In the genomic region with DNA sequence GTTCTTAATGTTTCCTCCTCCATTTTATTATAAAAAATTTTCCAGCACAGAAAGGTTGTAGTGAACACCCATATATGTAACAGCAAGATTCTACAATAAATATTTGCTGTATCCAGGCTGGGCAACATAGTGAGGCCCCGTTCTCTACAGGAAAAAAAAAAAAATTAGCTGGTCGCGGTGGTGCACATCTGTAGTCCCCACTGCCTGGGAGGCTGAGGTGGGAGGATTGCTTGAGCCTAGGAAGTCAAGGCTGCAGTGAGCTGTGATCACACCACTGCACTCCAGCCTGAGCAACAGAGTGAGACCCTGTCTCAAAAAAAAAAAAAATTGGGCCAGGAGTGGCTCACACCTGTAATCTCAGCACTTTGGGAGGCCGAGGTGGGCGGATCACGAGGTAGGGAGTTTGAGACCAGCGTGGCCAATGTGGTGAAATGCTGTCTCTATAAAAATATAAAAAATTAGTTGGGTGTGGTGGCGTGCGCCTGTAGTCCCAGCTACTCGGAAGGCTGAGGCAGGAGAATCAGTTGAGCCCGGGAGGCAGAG, we compare ENCODE assay signal across 8 cellular contexts. TPM values are rescaled to one million over a fixed set of nuclear protein-coding genes. Genes with fewer than 3 reads are reported as not detected.
DNase-seq lines count a peak whose midpoint lies in the region; ATAC-seq and TF ChIP-seq lines count a peak whose summit lies in the region.
"Not testable (repeated sequence)": the region's sequence is repeated elsewhere in the genome, so short reads cannot be mapped to it uniquely, and the experiment has no call there.

No MANE protein-coding gene starts in this region.

- H3K9me3 ChIP-seq in HAP-1; SK-N-MC (ENCODE audit: low read depth, low read length); cardiac muscle cell (ENCODE audit: low read depth): not testable (repeated sequence)

- intact Hi-C loops in activated T-helper 2 cell treated with anti-CD3 and anti-CD28 coated beads, Interferon-gamma antibody, Interleukin-2, Interleukin-4, amounts not matched to agents 10 μg/mL and 5 μg/mL and 100 μg/mL, durations not matched to agents 14 hours and 24 hours and 36 hours (cut with micrococcal nuclease): loop anchor here (5.0 kb wide), 1 partner anchor 257 kb away; no protein-coding TSS in a partner anchor

- not testable (repeated sequence) for H3K27me3 Mint-ChIP-seq in activated T-helper 2 cell treated with anti-CD3 and anti-CD28 coated beads, Interferon-gamma antibody, Interleukin-2, Interleukin-4, amounts not matched to agents 10 μg/mL and 5 μg/mL and 100 μg/mL, durations not matched to agents 14 hours and 24 hours and 36 hours (ENCODE audit: low read depth); naive thymus-derived CD8-positive, alpha-beta T cell

- H3K9ac ChIP-seq in SK-N-MC (ENCODE audit: insufficient read length): peak overlapping the region; percentile 100

- H3K4me3 ChIP-seq in AG04449 (ENCODE audit: low read depth, low read length) (peak overlapping the region; percentile 98), HAP-1 (peak overlapping the region; percentile 79), SK-N-MC (peak overlapping the region; percentile 100), choroid plexus epithelial cell (ENCODE audit: low read depth, low read length) (peak overlapping the region; percentile 16), cardiac muscle cell (peak overlapping the region; percentile 88), skin epidermis (peak overlapping the region in 4 of 7 experiments; percentile 10 to 75 (median 68))

- peaks cover 25% of the 10 kb centered on the region for H3K4me1 Mint-ChIP-seq in activated T-helper 2 cell treated with anti-CD3 and anti-CD28 coated beads, Interferon-gamma antibody, Interleukin-2, Interleukin-4, amounts not matched to agents 10 μg/mL and 5 μg/mL and 100 μg/mL, durations not matched to agents 14 hours and 24 hours and 36 hours (ENCODE audit: low read depth)
- peaks cover 16 to 61% (median 55%) of the 10 kb centered on the region in 4 donors for H3K4me1 Mint-ChIP-seq in naive thymus-derived CD8-positive, alpha-beta T cell

- H3K4me1 ChIP-seq in HAP-1: not testable (repeated sequence)
- peaks cover 23% of the 10 kb centered on the region for H3K4me1 ChIP-seq in cardiac muscle cell (ENCODE audit: low read depth)

- H3K27me3 ChIP-seq in HAP-1 (ENCODE audit: low read depth); cardiac muscle cell: not testable (repeated sequence)

- POLR2A ChIA-PET in AG04449 (lab: Yijun Ruan, JAX): not testable (repeated sequence)
- POLR2A ChIA-PET in naive thymus-derived CD8-positive, alpha-beta T cell (lab: Charles Lee): interaction anchor here (0.7 to 1.0 kb wide), 3 partner anchors 10 to 704 kb away, joined by 3 read pairs; no protein-coding TSS in a partner anchor

- not testable (repeated sequence) for H3K27ac Mint-ChIP-seq in activated T-helper 2 cell treated with anti-CD3 and anti-CD28 coated beads, Interferon-gamma antibody, Interleukin-2, Interleukin-4, amounts not matched to agents 10 μg/mL and 5 μg/mL and 100 μg/mL, durations not matched to agents 14 hours and 24 hours and 36 hours
- H3K27ac Mint-ChIP-seq in naive thymus-derived CD8-positive, alpha-beta T cell: peak overlapping the region in 8 of 10 donors; percentile 25 to 99 (median 62)

- not testable (repeated sequence) for ATAC-seq in naive thymus-derived CD8-positive, alpha-beta T cell

- H3K4me3 Mint-ChIP-seq in activated T-helper 2 cell treated with anti-CD3 and anti-CD28 coated beads, Interferon-gamma antibody, Interleukin-2, Interleukin-4, amounts not matched to agents 10 μg/mL and 5 μg/mL and 100 μg/mL, durations not matched to agents 14 hours and 24 hours and 36 hours (ENCODE audit: low read depth): peak overlapping the region; percentile 96
- peak overlapping the region; percentile 88 to 99 (median 96) for H3K4me3 Mint-ChIP-seq in naive thymus-derived CD8-positive, alpha-beta T cell

- H3K9me3 Mint-ChIP-seq in activated T-helper 2 cell treated with anti-CD3 and anti-CD28 coated beads, Interferon-gamma antibody, Interleukin-2, Interleukin-4, amounts not matched to agents 10 μg/mL and 5 μg/mL and 100 μg/mL, durations not matched to agents 14 hours and 24 hours and 36 hours; naive thymus-derived CD8-positive, alpha-beta T cell: not testable (repeated sequence)

- not testable (repeated sequence) for DNase-seq in AG04449 (ENCODE audit: low read depth, low spot score); HAP-1 (ENCODE audit: low spot score in 2 of 2); SK-N-MC (ENCODE audit: low read depth, low spot score); activated T-helper 2 cell treated with anti-CD3 and anti-CD28 coated beads, Interferon-gamma antibody, Interleukin-2, Interleukin-4, amounts not matched to agents 10 μg/mL and 5 μg/mL and 100 μg/mL, durations not matched to agents 14 hours and 24 hours and 36 hours (ENCODE audit: low spot score); choroid plexus epithelial cell (ENCODE audit: low read depth); cardiac muscle cell (ENCODE audit: low read depth in 1 of 2, low spot score in 1 of 2); naive thymus-derived CD8-positive, alpha-beta T cell

- CTCF ChIA-PET in AG04449 (lab: Yijun Ruan, JAX): not testable (repeated sequence)

- H3K36me3 Mint-ChIP-seq in activated T-helper 2 cell treated with anti-CD3 and anti-CD28 coated beads, Interferon-gamma antibody, Interleukin-2, Interleukin-4, amounts not matched to agents 10 μg/mL and 5 μg/mL and 100 μg/mL, durations not matched to agents 14 hours and 24 hours and 36 hours (ENCODE audit: low read depth): peaks cover 55% of the 10 kb centered on the region
- peaks cover 0 to 41% (median 0%) of the 10 kb centered on the region in 3 donors for H3K36me3 Mint-ChIP-seq in naive thymus-derived CD8-positive, alpha-beta T cell

- H3K36me3 ChIP-seq in HAP-1 (replicated peaks) (peaks cover 13% of the 10 kb centered on the region), SK-N-MC (ENCODE audit: insufficient read depth, low read length) (peaks cover 29% of the 10 kb centered on the region)
- H3K36me3 ChIP-seq in cardiac muscle cell: not testable (repeated sequence)

- in situ Hi-C loops in HAP-1 (cut with MboI; ENCODE audit: low sequenced_read_pairs): not testable (repeated sequence)

- H3K27ac ChIP-seq in SK-N-MC, cardiac muscle cell: not testable (repeated sequence)
- peak overlapping the region in 1 of 21 experiments; percentile 94 for H3K27ac ChIP-seq in skin epidermis

- not testable (repeated sequence) for TF ChIP-seq CTCF in AG04449 (IDR thresholded peaks at IDR 0.05; ENCODE audit: insufficient read depth, low read length, missing control alignments); choroid plexus epithelial cell (conservative IDR thresholded peaks at IDR 0.05; ENCODE audit: low read depth, low read length); cardiac muscle cell (IDR thresholded peaks at IDR 0.05; ENCODE audit: low read depth, low read length)

RNA-seq across cellular contexts. Expression of a gene that starts 3.4 kb away (rescaled TPM):
- 83.9 TPM in 2 replicates for total RNA-seq in activated T-helper 2 cell treated with anti-CD3 and anti-CD28 coated beads, Interferon-gamma antibody, Interleukin-2, Interleukin-4, amounts not matched to agents 10 μg/mL and 5 μg/mL and 100 μg/mL, durations not matched to agents 14 hours and 24 hours and 36 hours
- total RNA-seq in cardiac muscle cell: 31.2 and 47.1 TPM in 2 replicates
- polyA plus RNA-seq in cardiac muscle cell: 10.9 and 14.1 TPM in 2 replicates
- total RNA-seq in naive thymus-derived CD8-positive, alpha-beta T cell: 100 to 1,000 TPM; 113 to 114 TPM
- 1 to 10 TPM; 3.2 to 7.1 (median 5.5) TPM for polyA plus RNA-seq in naive thymus-derived CD8-positive, alpha-beta T cell

RNA-seq across cellular contexts. Expression of a gene that starts 13.6 kb away (rescaled TPM):
- total RNA-seq in activated T-helper 2 cell treated with anti-CD3 and anti-CD28 coated beads, Interferon-gamma antibody, Interleukin-2, Interleukin-4, amounts not matched to agents 10 μg/mL and 5 μg/mL and 100 μg/mL, durations not matched to agents 14 hours and 24 hours and 36 hours: 63.7 and 64.1 TPM in 2 replicates
- 13.2 and 17.6 TPM in 2 replicates for total RNA-seq in cardiac muscle cell
- polyA plus RNA-seq in cardiac muscle cell: 12.7 and 20.7 TPM in 2 replicates
- 10 to 100 TPM; 59.2 to 62.8 TPM for total RNA-seq in naive thymus-derived CD8-positive, alpha-beta T cell
- polyA plus RNA-seq in naive thymus-derived CD8-positive, alpha-beta T cell: 10 to 100 TPM; 16.8 to 26.9 (median 22.2) TPM

Comparison
In these comparisons a context has a peak if more than half of its experiments do, and no peak if none do; other contexts are left out.
1. H3K4me3 ChIP-seq: peak in every context shown above with its lines; median percentile 100 in SK-N-MC; 98 in AG04449; 88 in cardiac muscle cell; 79 in HAP-1; 68 in skin epidermis; 16 in choroid plexus epithelial cell.